Comparison of ENCODE assay signal across 1 cellular context in the genomic region with DNA sequence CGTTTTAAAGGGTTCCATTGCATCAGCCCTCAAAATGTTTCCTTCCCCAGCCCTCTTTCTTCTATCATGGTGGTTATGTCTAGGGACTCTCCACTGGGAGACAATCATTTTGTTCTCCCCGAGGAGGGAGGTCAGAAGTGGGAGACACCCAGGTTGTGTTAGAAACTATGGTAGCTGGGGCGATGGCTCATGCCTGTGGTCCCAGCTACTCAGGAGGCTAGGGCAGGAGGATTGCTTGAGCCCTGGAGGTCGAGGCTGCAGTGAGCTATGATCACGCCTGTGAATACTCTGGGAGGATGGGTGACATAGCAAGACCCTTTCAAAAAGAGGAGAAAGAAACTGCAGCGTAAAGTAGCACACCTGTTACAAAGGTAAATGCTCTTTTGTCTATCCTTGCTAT.
TF ChIP-seq lines count a peak whose summit lies in the region.

No MANE protein-coding gene starts in this region.

TF ChIP-seq in A549, 52 proteins besides CTCF, POLR2A, EP300 and RAD21:
- no peak for TF ChIP-seq ESRRA (IDR thresholded peaks at IDR 0.05; ENCODE audit: borderline replicate concordance, low read length)
- TF ChIP-seq, protein P1, sequence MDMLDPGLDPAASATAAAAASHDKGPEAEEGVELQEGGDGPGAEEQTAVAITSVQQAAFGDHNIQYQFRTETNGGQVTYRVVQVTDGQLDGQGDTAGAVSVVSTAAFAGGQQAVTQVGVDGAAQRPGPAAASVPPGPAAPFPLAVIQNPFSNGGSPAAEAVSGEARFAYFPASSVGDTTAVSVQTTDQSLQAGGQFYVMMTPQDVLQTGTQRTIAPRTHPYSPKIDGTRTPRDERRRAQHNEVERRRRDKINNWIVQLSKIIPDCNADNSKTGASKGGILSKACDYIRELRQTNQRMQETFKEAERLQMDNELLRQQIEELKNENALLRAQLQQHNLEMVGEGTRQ (IDR thresholded peaks at IDR 0.05), result no peak
- TF ChIP-seq RFX5 (IDR thresholded peaks at IDR 0.05), result no peak
- no peak for TF ChIP-seq TP53 (CRISPR knock-in tag; IDR thresholded peaks at IDR 0.05)
- TF ChIP-seq, protein P2, sequence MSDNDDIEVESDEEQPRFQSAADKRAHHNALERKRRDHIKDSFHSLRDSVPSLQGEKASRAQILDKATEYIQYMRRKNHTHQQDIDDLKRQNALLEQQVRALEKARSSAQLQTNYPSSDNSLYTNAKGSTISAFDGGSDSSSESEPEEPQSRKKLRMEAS (IDR thresholded peaks at IDR 0.05), result no peak
- no peak for TF ChIP-seq NPAS2 (CRISPR knock-in tag; IDR thresholded peaks at IDR 0.05; ENCODE audit: borderline replicate concordance)
- no peak for TF ChIP-seq GATA3 (IDR thresholded peaks at IDR 0.05; ENCODE audit: borderline replicate concordance)
- no peak for TF ChIP-seq MAFK (IDR thresholded peaks at IDR 0.05; ENCODE audit: partially characterized antibody)
- no peak for TF ChIP-seq MAZ (IDR thresholded peaks at IDR 0.05; ENCODE audit: borderline replicate concordance, low read depth, low read length)
- no peak for TF ChIP-seq CHD2 (IDR thresholded peaks at IDR 0.05; ENCODE audit: low read length, partially characterized antibody)
- TF ChIP-seq, protein P3, sequence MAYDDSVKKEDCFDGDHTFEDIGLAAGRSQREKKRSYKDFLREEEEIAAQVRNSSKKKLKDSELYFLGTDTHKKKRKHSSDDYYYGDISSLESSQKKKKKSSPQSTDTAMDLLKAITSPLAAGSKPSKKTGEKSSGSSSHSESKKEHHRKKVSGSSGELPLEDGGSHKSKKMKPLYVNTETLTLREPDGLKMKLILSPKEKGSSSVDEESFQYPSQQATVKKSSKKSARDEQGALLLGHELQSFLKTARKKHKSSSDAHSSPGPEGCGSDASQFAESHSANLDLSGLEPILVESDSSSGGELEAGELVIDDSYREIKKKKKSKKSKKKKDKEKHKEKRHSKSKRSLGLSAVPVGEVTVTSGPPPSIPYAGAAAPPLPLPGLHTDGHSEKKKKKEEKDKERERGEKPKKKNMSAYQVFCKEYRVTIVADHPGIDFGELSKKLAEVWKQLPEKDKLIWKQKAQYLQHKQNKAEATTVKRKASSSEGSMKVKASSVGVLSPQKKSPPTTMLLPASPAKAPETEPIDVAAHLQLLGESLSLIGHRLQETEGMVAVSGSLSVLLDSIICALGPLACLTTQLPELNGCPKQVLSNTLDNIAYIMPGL (CRISPR knock-in tag; IDR thresholded peaks at IDR 0.05; ENCODE audit: borderline replicate concordance), result no peak
- no peak for TF ChIP-seq HEYL (CRISPR knock-in tag; IDR thresholded peaks at IDR 0.05)
- no peak for TF ChIP-seq NFE2L2 (conservative IDR thresholded peaks at IDR 0.05; ENCODE audit: low read length)
- no peak for TF ChIP-seq HOXA7 (CRISPR knock-in tag; IDR thresholded peaks at IDR 0.05)
- no peak for TF ChIP-seq SMC3 (IDR thresholded peaks at IDR 0.05)
- no peak for TF ChIP-seq NR3C1 (IDR thresholded peaks at IDR 0.05)
- no peak for TF ChIP-seq BHLHE40 (IDR thresholded peaks at IDR 0.05; ENCODE audit: low read depth, low read length)
- TF ChIP-seq, protein P4, sequence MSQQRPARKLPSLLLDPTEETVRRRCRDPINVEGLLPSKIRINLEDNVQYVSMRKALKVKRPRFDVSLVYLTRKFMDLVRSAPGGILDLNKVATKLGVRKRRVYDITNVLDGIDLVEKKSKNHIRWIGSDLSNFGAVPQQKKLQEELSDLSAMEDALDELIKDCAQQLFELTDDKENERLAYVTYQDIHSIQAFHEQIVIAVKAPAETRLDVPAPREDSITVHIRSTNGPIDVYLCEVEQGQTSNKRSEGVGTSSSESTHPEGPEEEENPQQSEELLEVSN (IDR thresholded peaks at IDR 0.05; ENCODE audit: borderline replicate concordance, low read depth), result no peak
- no peak for TF ChIP-seq FOXS1 (CRISPR knock-in tag; IDR thresholded peaks at IDR 0.05)
